In genomic region chr17:57689254-57689653, GRCh38 we compare ENCODE assay signal across 33 cellular contexts. TPM values are rescaled to one million over a fixed set of nuclear protein-coding genes. Genes with fewer than 3 reads are reported as not detected.
"Had no signal": no experiment of that assay in that cellular context is flagged by ENCODE, and none has a peak within 500 bp of the region (broad histone marks: within the 10 kb centered on the region; RNA-seq: fewer than 3 reads in every experiment).

No MANE protein-coding gene starts in this region.

- H3K27me3 ChIP-seq: neural progenitor cell, ovary, stomach, thyroid gland, tibial nerve, vagina had no signal

- H3K4me1 ChIP-seq: neural progenitor cell, psoas muscle, stomach, tibial nerve, upper lobe of left lung, vagina had no signal

- H2AFZ ChIP-seq: neural progenitor cell, parathyroid adenoma had no signal

- H3K9me3 ChIP-seq: ovary, psoas muscle, thoracic aorta, thyroid gland, tibial nerve, upper lobe of left lung, vagina had no signal

- H3K36me3 ChIP-seq: ovary, thoracic aorta, thyroid gland, tibial nerve, upper lobe of left lung, vagina had no signal

- H3K9ac ChIP-seq: neural progenitor cell, parathyroid adenoma had no signal

- H3K4me2 ChIP-seq: neural progenitor cell had no signal

- H3K4me3 ChIP-seq: neural progenitor cell, ovary, psoas muscle, stomach, thoracic aorta, thyroid gland, tibial nerve, upper lobe of left lung, vagina had no signal

- FAIRE-seq: small intestine, urothelium cell line had no signal

- ATAC-seq: natural killer cell; psoas muscle; right cardiac atrium; sciatic nerve; stimulated activated effector memory CD8-positive, alpha-beta T cell treated with anti-CD3 and anti-CD28 coated beads, Interleukin-12 subunit alpha, Interleukin-12 subunit beta, amount 100 ng/mL, for 72 hours; stimulated activated naive B cell treated with anti-CD40 and anti-IgM and Interleukin-4, amounts not matched to agents 10 μg/mL and 1 μg/mL and 100 μg/mL, for 72 hours had no signal

- H3K79me2 ChIP-seq: parathyroid adenoma had no signal

- H3K27ac ChIP-seq: neural progenitor cell, ovary, parathyroid adenoma, psoas muscle, stomach, thoracic aorta, thyroid gland, tibial nerve, upper lobe of left lung, vagina had no signal

- DNase-seq: natural killer cell; occipital lobe; ovary; posterior cingulate gyrus; psoas muscle; right cardiac atrium; small intestine; stimulated activated CD4-positive, alpha-beta T cell treated with anti-CD3 and anti-CD28 coated beads, Interleukin-15, amount 100 ng/mL, for 24 hours; stimulated activated CD4-positive, alpha-beta T cell treated with anti-CD3 and anti-CD28 coated beads, Interleukin-2, amount 100 ng/mL, for 24 hours; stimulated activated CD4-positive, alpha-beta T cell treated with anti-CD3 and anti-CD28 coated beads, Interleukin-2, amount 100 ng/mL, for 48 hours; stimulated activated CD4-positive, alpha-beta T cell treated with anti-CD3 and anti-CD28 coated beads, Interleukin-4, amount 100 ng/mL, for 24 hours; stimulated activated naive B cell treated with anti-CD40 and anti-IgM and Interleukin-4, amounts not matched to agents 10 μg/mL and 1 μg/mL and 100 μg/mL, for 72 hours; stimulated activated naive CD4-positive, alpha-beta T cell treated with Interleukin-2 at 50 U/mL for 16 hours; stomach; thyroid gland; trophoblast cell; upper lobe of left lung had no signal

RNA-seq across cellular contexts. Expression of gene CCDC182, which starts 55.8 kb away (rescaled TPM):
- total RNA-seq: natural killer cell, osteoblast, ovary, progenitor cell of endocrine pancreas, psoas muscle, renal cortical epithelial cell, right cardiac atrium, sciatic nerve, skeletal muscle tissue, stomach, subcutaneous adipose tissue, temporal lobe, thoracic aorta, thyroid gland, tibial nerve, upper lobe of left lung, ureter, vagina had no signal
- polyA plus RNA-seq: neural cell, ovary, psoas muscle, right cardiac atrium, small intestine, stomach had no signal
